Comparison of ENCODE assay signal across 6 cellular contexts in the genomic region with DNA sequence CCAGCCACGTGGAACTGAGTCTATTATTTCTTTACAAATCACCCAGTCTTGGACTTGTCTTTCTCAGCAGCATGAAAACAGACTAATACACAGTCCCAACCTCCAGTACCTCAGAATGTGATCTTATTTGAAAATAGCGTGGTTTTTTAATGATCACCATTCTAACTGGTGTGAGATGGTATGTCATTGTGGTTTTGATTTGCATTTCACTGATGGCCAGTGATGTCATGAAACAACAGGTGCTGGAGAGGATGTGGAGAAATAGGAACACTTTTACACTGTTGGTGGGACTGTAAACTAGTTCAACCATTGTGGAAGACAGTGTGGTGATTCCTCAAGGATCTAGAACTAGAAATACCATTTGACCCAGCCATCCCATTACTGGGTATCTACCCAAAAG. TPM values are rescaled to one million over a fixed set of nuclear protein-coding genes. Genes with fewer than 3 reads are reported as not detected.
"Had no signal": no experiment of that assay in that cellular context is flagged by ENCODE, and none has a peak within 500 bp of the region (broad histone marks: within the 10 kb centered on the region; RNA-seq: fewer than 3 reads in every experiment).

No MANE protein-coding gene starts in this region.

RNA-seq across cellular contexts. Expression of a gene that starts 32.1 kb away (rescaled TPM):
- total RNA-seq: HepG2, HT-29, HT1080, IMR-90, K562 had no signal
- polyA plus RNA-seq: HepG2, IgD-negative memory B cell, IMR-90, K562 had no signal
